1 cellular context compared by ENCODE assay signal in the genomic region with DNA sequence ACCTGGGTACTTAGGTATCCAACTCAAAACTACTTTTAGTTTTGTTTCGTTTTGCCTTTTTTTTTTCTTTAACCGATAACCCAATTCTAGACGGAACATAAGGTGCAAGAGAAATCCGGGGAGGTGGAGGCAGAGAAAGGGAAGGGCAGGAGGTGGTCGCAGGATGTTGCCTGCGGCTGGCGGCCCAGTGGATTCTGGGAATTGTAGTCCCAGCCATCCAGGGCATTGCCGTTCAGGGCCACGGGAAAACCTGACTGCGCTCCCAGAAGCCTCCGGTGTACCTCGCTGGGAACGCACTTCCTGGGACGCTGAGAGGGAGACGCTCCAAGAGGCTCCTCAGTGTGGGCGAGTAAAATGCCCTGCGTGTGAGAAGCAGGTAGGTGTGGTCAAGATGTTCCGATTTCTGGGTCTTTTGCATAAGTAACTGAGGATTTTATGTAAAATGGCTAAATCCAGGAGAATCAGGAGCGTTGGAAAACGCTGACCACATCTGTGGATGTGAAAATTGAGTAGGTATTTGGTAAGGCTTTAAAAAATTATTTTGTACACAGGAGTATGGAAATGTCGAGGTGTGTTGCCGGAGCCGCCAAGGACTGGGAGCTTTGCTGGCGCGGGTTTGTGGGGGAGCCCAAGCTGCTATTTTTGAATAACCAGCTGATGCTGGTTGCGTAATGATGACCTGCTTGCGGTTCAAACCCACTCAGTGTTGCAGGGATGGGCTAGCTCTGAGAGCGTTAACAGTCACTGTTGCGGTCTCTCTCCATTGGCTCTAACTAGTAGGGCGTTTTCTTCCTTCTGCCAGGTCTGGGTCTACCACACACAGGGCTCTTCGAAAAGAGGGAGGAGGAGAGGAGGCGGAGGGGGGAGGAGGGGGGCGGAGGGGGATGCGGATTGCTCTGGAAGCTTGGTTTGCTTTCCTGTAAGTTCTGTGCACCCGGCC.
TF ChIP-seq lines count a peak whose summit lies in the region.

A gene (plus strand): TSS at position 288 of the 940 bp plus-strand sequence. CDS start 9,216 bp downstream, outside the sequence.

TF ChIP-seq in K562, 482 proteins besides CTCF, POLR2A, EP300 and RAD21 (continued from another document and continues in another):
- TF ChIP-seq CREM (IDR thresholded peaks at IDR 0.05; ENCODE audit: low read depth) (peak; percentile 90), HDGF (IDR thresholded peaks at IDR 0.05) (no peak), CTBP1 (IDR thresholded peaks at IDR 0.05; ENCODE audit: borderline replicate concordance) (peak; percentile 56; the same call in 1 of the 2 replicates), ZFX (CRISPR knock-in tag; IDR thresholded peaks at IDR 0.05) (peak; percentile 54), ZNF76 (CRISPR knock-in tag; IDR thresholded peaks at IDR 0.05; ENCODE audit: borderline replicate concordance) (no peak), ATF1 (CRISPR knock-in tag; IDR thresholded peaks at IDR 0.05) (no peak), ATF1 (tag; IDR thresholded peaks at IDR 0.05) (peak; percentile 93), NUFIP1 (IDR thresholded peaks at IDR 0.05; ENCODE audit: partially characterized antibody) (peak; percentile 15), CBFA2T3 (IDR thresholded peaks at IDR 0.05) (peak; percentile 41), POLR2AphosphoS2 (IDR thresholded peaks at IDR 0.05; ENCODE audit: low read length) (no peak), ARID1B (IDR thresholded peaks at IDR 0.05) (peak; percentile 55), ZNF584 (CRISPR knock-in tag; IDR thresholded peaks at IDR 0.05; ENCODE audit: low read depth) (0 out of 2 replicates have a peak, but pooled peaks have one; percentile 49), KLF13 (tag; IDR thresholded peaks at IDR 0.05; ENCODE audit: borderline replicate concordance, low read depth) (no peak), RFX5 (IDR thresholded peaks at IDR 0.05; ENCODE audit: low read depth, low read length) (no peak), RNF2 (IDR thresholded peaks at IDR 0.05) (no peak), BRCA1 (IDR thresholded peaks at IDR 0.05) (no peak), BRCA1 (CRISPR knock-in tag; IDR thresholded peaks at IDR 0.05) (no peak), HMG20B (CRISPR knock-in tag; IDR thresholded peaks at IDR 0.05) (no peak), TCF3 (CRISPR knock-in tag; IDR thresholded peaks at IDR 0.05) (no peak), TRIM28 (IDR thresholded peaks at IDR 0.05) (0 out of 2 replicates have a peak, but pooled peaks have one; percentile 16), ZNF586 (CRISPR knock-in tag; conservative IDR thresholded peaks at IDR 0.05) (no peak), BMI1 (IDR thresholded peaks at IDR 0.05; ENCODE audit: low read length) (no peak), ZNF263 (CRISPR knock-in tag; IDR thresholded peaks at IDR 0.05; ENCODE audit: borderline replicate concordance) (0 out of 2 replicates have a peak, but pooled peaks have one; percentile 21), RBM17 (IDR thresholded peaks at IDR 0.05; ENCODE audit: borderline replicate concordance, low read depth, low read length) (no peak), HCFC1 (IDR thresholded peaks at IDR 0.05; ENCODE audit: low read depth, low read length) (peak; percentile 93), SPI1 (IDR thresholded peaks at IDR 0.05; ENCODE audit: borderline replicate concordance, low read depth, low read length) (peak; percentile 39; the same call in 1 of the 2 replicates), TBP (optimal IDR thresholded peaks at IDR 0.05; ENCODE audit: low read depth, low read length) (peak; percentile 51), FOXM1 (IDR thresholded peaks at IDR 0.05; ENCODE audit: low read depth) (peak; percentile 88), FOXM1 (CRISPR knock-in tag; IDR thresholded peaks at IDR 0.05; ENCODE audit: low read depth) (no peak), TAL1 (IDR thresholded peaks at IDR 0.05) (no peak), SAP30 (IDR thresholded peaks at IDR 0.05; ENCODE audit: borderline replicate concordance, insufficient read depth, low read depth, low read length, poor library complexity, severe bottlenecking) (peak; percentile 65), PCBP2 (IDR thresholded peaks at IDR 0.05; ENCODE audit: low read depth, low read length, poor library complexity, severe bottlenecking) (no peak)
- TF ChIP-seq, protein P1, sequence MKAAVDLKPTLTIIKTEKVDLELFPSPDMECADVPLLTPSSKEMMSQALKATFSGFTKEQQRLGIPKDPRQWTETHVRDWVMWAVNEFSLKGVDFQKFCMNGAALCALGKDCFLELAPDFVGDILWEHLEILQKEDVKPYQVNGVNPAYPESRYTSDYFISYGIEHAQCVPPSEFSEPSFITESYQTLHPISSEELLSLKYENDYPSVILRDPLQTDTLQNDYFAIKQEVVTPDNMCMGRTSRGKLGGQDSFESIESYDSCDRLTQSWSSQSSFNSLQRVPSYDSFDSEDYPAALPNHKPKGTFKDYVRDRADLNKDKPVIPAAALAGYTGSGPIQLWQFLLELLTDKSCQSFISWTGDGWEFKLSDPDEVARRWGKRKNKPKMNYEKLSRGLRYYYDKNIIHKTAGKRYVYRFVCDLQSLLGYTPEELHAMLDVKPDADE (conservative IDR thresholded peaks at IDR 0.05; ENCODE audit: control insufficient read depth, low read depth, low read length): peak; percentile 66
- TF ChIP-seq, protein P2, sequence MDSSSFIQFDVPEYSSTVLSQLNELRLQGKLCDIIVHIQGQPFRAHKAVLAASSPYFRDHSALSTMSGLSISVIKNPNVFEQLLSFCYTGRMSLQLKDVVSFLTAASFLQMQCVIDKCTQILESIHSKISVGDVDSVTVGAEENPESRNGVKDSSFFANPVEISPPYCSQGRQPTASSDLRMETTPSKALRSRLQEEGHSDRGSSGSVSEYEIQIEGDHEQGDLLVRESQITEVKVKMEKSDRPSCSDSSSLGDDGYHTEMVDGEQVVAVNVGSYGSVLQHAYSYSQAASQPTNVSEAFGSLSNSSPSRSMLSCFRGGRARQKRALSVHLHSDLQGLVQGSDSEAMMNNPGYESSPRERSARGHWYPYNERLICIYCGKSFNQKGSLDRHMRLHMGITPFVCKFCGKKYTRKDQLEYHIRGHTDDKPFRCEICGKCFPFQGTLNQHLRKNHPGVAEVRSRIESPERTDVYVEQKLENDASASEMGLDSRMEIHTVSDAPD (CRISPR knock-in tag; IDR thresholded peaks at IDR 0.05): 0 out of 2 replicates have a peak, but pooled peaks have one; percentile 54
- TF ChIP-seq, protein P3, sequence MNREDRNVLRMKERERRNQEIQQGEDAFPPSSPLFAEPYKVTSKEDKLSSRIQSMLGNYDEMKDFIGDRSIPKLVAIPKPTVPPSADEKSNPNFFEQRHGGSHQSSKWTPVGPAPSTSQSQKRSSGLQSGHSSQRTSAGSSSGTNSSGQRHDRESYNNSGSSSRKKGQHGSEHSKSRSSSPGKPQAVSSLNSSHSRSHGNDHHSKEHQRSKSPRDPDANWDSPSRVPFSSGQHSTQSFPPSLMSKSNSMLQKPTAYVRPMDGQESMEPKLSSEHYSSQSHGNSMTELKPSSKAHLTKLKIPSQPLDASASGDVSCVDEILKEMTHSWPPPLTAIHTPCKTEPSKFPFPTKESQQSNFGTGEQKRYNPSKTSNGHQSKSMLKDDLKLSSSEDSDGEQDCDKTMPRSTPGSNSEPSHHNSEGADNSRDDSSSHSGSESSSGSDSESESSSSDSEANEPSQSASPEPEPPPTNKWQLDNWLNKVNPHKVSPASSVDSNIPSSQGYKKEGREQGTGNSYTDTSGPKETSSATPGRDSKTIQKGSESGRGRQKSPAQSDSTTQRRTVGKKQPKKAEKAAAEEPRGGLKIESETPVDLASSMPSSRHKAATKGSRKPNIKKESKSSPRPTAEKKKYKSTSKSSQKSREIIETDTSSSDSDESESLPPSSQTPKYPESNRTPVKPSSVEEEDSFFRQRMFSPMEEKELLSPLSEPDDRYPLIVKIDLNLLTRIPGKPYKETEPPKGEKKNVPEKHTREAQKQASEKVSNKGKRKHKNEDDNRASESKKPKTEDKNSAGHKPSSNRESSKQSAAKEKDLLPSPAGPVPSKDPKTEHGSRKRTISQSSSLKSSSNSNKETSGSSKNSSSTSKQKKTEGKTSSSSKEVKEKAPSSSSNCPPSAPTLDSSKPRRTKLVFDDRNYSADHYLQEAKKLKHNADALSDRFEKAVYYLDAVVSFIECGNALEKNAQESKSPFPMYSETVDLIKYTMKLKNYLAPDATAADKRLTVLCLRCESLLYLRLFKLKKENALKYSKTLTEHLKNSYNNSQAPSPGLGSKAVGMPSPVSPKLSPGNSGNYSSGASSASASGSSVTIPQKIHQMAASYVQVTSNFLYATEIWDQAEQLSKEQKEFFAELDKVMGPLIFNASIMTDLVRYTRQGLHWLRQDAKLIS (CRISPR knock-in tag; IDR thresholded peaks at IDR 0.05): no peak
- TF ChIP-seq, protein P4, sequence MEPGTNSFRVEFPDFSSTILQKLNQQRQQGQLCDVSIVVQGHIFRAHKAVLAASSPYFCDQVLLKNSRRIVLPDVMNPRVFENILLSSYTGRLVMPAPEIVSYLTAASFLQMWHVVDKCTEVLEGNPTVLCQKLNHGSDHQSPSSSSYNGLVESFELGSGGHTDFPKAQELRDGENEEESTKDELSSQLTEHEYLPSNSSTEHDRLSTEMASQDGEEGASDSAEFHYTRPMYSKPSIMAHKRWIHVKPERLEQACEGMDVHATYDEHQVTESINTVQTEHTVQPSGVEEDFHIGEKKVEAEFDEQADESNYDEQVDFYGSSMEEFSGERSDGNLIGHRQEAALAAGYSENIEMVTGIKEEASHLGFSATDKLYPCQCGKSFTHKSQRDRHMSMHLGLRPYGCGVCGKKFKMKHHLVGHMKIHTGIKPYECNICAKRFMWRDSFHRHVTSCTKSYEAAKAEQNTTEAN (CRISPR knock-in tag; IDR thresholded peaks at IDR 0.05): no peak
- TF ChIP-seq, protein P5, sequence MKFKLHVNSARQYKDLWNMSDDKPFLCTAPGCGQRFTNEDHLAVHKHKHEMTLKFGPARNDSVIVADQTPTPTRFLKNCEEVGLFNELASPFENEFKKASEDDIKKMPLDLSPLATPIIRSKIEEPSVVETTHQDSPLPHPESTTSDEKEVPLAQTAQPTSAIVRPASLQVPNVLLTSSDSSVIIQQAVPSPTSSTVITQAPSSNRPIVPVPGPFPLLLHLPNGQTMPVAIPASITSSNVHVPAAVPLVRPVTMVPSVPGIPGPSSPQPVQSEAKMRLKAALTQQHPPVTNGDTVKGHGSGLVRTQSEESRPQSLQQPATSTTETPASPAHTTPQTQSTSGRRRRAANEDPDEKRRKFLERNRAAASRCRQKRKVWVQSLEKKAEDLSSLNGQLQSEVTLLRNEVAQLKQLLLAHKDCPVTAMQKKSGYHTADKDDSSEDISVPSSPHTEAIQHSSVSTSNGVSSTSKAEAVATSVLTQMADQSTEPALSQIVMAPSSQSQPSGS (CRISPR knock-in tag; IDR thresholded peaks at IDR 0.05): no peak
- TF ChIP-seq, protein P6, sequence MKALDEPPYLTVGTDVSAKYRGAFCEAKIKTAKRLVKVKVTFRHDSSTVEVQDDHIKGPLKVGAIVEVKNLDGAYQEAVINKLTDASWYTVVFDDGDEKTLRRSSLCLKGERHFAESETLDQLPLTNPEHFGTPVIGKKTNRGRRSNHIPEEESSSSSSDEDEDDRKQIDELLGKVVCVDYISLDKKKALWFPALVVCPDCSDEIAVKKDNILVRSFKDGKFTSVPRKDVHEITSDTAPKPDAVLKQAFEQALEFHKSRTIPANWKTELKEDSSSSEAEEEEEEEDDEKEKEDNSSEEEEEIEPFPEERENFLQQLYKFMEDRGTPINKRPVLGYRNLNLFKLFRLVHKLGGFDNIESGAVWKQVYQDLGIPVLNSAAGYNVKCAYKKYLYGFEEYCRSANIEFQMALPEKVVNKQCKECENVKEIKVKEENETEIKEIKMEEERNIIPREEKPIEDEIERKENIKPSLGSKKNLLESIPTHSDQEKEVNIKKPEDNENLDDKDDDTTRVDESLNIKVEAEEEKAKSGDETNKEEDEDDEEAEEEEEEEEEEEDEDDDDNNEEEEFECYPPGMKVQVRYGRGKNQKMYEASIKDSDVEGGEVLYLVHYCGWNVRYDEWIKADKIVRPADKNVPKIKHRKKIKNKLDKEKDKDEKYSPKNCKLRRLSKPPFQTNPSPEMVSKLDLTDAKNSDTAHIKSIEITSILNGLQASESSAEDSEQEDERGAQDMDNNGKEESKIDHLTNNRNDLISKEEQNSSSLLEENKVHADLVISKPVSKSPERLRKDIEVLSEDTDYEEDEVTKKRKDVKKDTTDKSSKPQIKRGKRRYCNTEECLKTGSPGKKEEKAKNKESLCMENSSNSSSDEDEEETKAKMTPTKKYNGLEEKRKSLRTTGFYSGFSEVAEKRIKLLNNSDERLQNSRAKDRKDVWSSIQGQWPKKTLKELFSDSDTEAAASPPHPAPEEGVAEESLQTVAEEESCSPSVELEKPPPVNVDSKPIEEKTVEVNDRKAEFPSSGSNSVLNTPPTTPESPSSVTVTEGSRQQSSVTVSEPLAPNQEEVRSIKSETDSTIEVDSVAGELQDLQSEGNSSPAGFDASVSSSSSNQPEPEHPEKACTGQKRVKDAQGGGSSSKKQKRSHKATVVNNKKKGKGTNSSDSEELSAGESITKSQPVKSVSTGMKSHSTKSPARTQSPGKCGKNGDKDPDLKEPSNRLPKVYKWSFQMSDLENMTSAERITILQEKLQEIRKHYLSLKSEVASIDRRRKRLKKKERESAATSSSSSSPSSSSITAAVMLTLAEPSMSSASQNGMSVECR (CRISPR knock-in tag; IDR thresholded peaks at IDR 0.05): peak; percentile 46; the same call in 1 of the 2 replicates
- TF ChIP-seq, protein P7, sequence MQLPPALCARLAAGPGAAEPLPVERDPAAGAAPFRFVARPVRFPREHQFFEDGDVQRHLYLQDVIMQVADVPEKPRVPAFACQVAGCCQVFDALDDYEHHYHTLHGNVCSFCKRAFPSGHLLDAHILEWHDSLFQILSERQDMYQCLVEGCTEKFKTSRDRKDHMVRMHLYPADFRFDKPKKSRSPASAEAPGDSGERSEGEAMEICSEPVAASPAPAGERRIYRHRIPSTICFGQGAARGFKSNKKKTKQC (CRISPR knock-in tag; IDR thresholded peaks at IDR 0.05): no peak
- TF ChIP-seq, protein P8, sequence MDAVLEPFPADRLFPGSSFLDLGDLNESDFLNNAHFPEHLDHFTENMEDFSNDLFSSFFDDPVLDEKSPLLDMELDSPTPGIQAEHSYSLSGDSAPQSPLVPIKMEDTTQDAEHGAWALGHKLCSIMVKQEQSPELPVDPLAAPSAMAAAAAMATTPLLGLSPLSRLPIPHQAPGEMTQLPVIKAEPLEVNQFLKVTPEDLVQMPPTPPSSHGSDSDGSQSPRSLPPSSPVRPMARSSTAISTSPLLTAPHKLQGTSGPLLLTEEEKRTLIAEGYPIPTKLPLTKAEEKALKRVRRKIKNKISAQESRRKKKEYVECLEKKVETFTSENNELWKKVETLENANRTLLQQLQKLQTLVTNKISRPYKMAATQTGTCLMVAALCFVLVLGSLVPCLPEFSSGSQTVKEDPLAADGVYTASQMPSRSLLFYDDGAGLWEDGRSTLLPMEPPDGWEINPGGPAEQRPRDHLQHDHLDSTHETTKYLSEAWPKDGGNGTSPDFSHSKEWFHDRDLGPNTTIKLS (IDR thresholded peaks at IDR 0.05; ENCODE audit: borderline replicate concordance, low read depth): peak; percentile 79
- TF ChIP-seq, protein P9, sequence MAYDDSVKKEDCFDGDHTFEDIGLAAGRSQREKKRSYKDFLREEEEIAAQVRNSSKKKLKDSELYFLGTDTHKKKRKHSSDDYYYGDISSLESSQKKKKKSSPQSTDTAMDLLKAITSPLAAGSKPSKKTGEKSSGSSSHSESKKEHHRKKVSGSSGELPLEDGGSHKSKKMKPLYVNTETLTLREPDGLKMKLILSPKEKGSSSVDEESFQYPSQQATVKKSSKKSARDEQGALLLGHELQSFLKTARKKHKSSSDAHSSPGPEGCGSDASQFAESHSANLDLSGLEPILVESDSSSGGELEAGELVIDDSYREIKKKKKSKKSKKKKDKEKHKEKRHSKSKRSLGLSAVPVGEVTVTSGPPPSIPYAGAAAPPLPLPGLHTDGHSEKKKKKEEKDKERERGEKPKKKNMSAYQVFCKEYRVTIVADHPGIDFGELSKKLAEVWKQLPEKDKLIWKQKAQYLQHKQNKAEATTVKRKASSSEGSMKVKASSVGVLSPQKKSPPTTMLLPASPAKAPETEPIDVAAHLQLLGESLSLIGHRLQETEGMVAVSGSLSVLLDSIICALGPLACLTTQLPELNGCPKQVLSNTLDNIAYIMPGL (CRISPR knock-in tag; IDR thresholded peaks at IDR 0.05): no peak
